Comparison of ENCODE assay signal across 1 cellular context in the genomic region with DNA sequence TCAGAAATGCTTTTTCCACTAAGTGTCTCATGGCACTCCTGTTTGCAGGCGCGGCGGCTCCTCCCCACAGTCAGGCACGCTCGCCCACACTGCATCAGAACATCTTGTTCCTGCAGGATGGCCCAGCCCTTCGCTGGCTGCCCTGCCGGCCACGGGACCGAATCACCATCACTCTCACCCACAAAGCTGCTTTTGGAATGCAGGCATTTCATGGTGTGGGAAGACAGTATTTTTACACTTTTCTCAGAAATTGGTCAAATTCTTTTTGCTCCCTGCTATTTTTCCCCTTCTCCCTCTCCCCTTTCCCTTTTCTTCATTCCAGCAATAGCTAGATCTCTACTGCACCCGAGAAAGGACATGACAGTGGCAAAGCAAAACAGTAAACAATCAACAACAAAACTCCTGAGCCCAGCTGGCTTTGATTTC.
TF ChIP-seq lines count a peak whose summit lies in the region.

No MANE protein-coding gene starts in this region.

TF ChIP-seq in IMR-90, 13 proteins besides CTCF, POLR2A, EP300 and RAD21:
- TF ChIP-seq, protein P1, sequence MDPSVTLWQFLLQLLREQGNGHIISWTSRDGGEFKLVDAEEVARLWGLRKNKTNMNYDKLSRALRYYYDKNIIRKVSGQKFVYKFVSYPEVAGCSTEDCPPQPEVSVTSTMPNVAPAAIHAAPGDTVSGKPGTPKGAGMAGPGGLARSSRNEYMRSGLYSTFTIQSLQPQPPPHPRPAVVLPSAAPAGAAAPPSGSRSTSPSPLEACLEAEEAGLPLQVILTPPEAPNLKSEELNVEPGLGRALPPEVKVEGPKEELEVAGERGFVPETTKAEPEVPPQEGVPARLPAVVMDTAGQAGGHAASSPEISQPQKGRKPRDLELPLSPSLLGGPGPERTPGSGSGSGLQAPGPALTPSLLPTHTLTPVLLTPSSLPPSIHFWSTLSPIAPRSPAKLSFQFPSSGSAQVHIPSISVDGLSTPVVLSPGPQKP (IDR thresholded peaks at IDR 0.05; ENCODE audit: borderline replicate concordance, low read depth, low read length) = no peak
- TF ChIP-seq MXI1 (IDR thresholded peaks at IDR 0.05; ENCODE audit: borderline replicate concordance, low read depth, low read length) (no peak), FOS (IDR thresholded peaks at IDR 0.05; ENCODE audit: low read depth, low read length) (no peak), RFX5 (IDR thresholded peaks at IDR 0.05; ENCODE audit: low read depth, low read length) (no peak), MAZ (IDR thresholded peaks at IDR 0.05; ENCODE audit: borderline replicate concordance, low read depth, low read length) (no peak), SMC3 (IDR thresholded peaks at IDR 0.05; ENCODE audit: low read depth, low read length) (peak; percentile 11; the same call in 1 of the 2 replicates), CHD1 (IDR thresholded peaks at IDR 0.05; ENCODE audit: low read depth, low read length) (no peak), BHLHE40 (IDR thresholded peaks at IDR 0.05; ENCODE audit: low read depth, low read length) (peak; percentile 74; the same call in 1 of the 2 replicates), NFE2L2 (IDR thresholded peaks at IDR 0.05; ENCODE audit: low read depth, low read length) (no peak)
- TF ChIP-seq, protein P2, sequence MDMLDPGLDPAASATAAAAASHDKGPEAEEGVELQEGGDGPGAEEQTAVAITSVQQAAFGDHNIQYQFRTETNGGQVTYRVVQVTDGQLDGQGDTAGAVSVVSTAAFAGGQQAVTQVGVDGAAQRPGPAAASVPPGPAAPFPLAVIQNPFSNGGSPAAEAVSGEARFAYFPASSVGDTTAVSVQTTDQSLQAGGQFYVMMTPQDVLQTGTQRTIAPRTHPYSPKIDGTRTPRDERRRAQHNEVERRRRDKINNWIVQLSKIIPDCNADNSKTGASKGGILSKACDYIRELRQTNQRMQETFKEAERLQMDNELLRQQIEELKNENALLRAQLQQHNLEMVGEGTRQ (IDR thresholded peaks at IDR 0.05; ENCODE audit: low read depth, low read length) = peak; percentile 28; the same call in 1 of the 2 replicates
